Comparison of ENCODE assay signal across 9 cellular contexts in genomic region chr2:127563458-127564428, GRCh38. TPM values are rescaled to one million over a fixed set of nuclear protein-coding genes. Genes with fewer than 3 reads are reported as not detected.
A peak's percentile ranks its signal among the peaks of the same experiment; 100 is the strongest.
DNase-seq lines count a peak whose midpoint lies in the region; ATAC-seq and TF ChIP-seq lines count a peak whose summit lies in the region.
"Had no signal": no experiment of that assay in that cellular context is flagged by ENCODE, and none has a peak within 500 bp of the region (broad histone marks: within the 10 kb centered on the region; RNA-seq: fewer than 3 reads in every experiment).

No MANE protein-coding gene starts in this region.

- no peak for TF ChIP-seq POLR2A in ovary (IDR thresholded peaks at IDR 0.05)

- intact Hi-C loops in cardiac septum (cut with DNase I), result no loop called here
- intact Hi-C loops in left cardiac atrium (cut with DNase I), result no loop called here
- intact Hi-C loops in ovary (cut with DNase I), result no loop called here

- H3K27ac ChIP-seq in ovary, result no peak overlapping the region

- H3K4me1 ChIP-seq in ovary (ENCODE audit: insufficient read depth), result no peaks in the 10 kb centered on the region

- 81 to 85% (median 81%) methylated on average over 14 of the region's 14 CpGs for WGBS in ovary, 3 donors

- ATAC-seq in left cardiac atrium, result no peak
- peak; percentile 96 for ATAC-seq in HG02852 (IDR thresholded peaks at IDR 0.05; ENCODE audit: unreplicated experiment)
- ATAC-seq in stimulated activated naive CD8-positive, alpha-beta T cell treated with anti-CD3 and anti-CD28 coated beads, Interleukin-15, Interleukin-2, amounts not matched to agents 100 U/mL and 50 U/mL, for 24 hours, result peak; percentile 75

- no peaks in the 10 kb centered on the region for H3K9me3 ChIP-seq in ovary

- no peak for TF ChIP-seq CTCF in ovary (IDR thresholded peaks at IDR 0.05)

- H3K4me3 ChIP-seq in ovary, result no peak overlapping the region

- DNase-seq in cardiac septum (ENCODE audit: low spot score), result peak; percentile 66
- DNase-seq in left cardiac atrium, result no peak
- peak; percentile 78 for DNase-seq in RPMI8226
- no peak for DNase-seq in stimulated activated naive CD8-positive, alpha-beta T cell treated with anti-CD3 and anti-CD28 coated beads, Interleukin-15, Interleukin-2, amounts not matched to agents 100 U/mL and 50 U/mL, for 24 hours
- no peak for DNase-seq in NCI-H2196 treated with DMSO at 0.1 percent for 48 hours (lab: John Stamatoyannopoulos, UW; ENCODE audit: unreplicated experiment)
- no peak for DNase-seq in NCI-H526 (lab: John Stamatoyannopoulos, UW)
- no peak for DNase-seq in ovary

- H3K36me3 ChIP-seq in ovary, result no peaks in the 10 kb centered on the region

- no peak for TF ChIP-seq EP300 in ovary (IDR thresholded peaks at IDR 0.05)

- no peaks in the 10 kb centered on the region for H3K27me3 ChIP-seq in ovary

RNA-seq across cellular contexts. Expression of gene MYO7B, which starts 28.3 kb away (rescaled TPM):
- 0.78 TPM for total RNA-seq in cardiac septum
- under 1 TPM; 0.27 to 0.89 TPM for total RNA-seq in left cardiac atrium
- total RNA-seq in ovary, result under 1 TPM in 4 of 7 donors, not detected in 3; 0.23 to 0.95 (median 0.25) TPM
- polyA plus RNA-seq in ovary, result under 1 TPM; 0.05 to 0.46 TPM
- total RNA-seq: NCI-H460 had no signal

RNA-seq across cellular contexts. Expression of gene IWS1, which starts 37.5 kb away (rescaled TPM):
- total RNA-seq in cardiac septum (40.7 TPM), left cardiac atrium (10 to 100 TPM; 41.9 to 49.7 TPM), ovary (10 to 100 TPM; 13.9 to 29.0 (median 25.8) TPM)
- 10 to 100 TPM; 15.8 to 28.1 TPM for polyA plus RNA-seq in ovary

Comparison
In these comparisons a context has a peak if more than half of its experiments do, and no peak if none do; other contexts are left out.
1. DNase-seq: peak in cardiac septum (single experiment) and RPMI8226 (single experiment); none in left cardiac atrium (single experiment), stimulated activated naive CD8-positive, alpha-beta T cell treated with anti-CD3 and anti-CD28 coated beads, Interleukin-15, Interleukin-2, amounts not matched to agents 100 U/mL and 50 U/mL, for 24 hours (single experiment), NCI-H2196 treated with DMSO at 0.1 percent for 48 hours (single experiment), NCI-H526 (0 of 2) and ovary (0 of 5).
2. ATAC-seq: peak in HG02852 (single experiment) and stimulated activated naive CD8-positive, alpha-beta T cell treated with anti-CD3 and anti-CD28 coated beads, Interleukin-15, Interleukin-2, amounts not matched to agents 100 U/mL and 50 U/mL, for 24 hours (single experiment); none in left cardiac atrium (0 of 2).